ENCODE assay signal across 1 cellular context in the genomic region with DNA sequence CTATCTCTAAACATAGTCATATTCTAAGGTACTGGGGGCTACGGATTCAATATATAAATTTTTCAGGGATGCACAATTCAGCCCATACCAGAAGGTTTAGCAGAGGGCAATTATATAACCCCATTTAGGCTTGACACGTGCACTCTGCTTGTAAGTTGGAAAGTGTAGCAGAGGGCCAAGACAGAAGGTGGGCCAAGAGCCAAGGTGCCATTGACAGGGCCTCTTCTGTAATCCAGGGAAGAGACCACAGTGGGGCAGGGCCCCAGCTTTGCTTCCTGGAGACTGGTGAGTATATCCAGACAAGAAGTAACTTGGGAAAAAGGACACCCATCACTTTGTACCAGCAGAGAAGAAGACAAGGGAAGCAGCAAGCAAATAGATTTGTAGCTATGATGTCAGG.
TF ChIP-seq lines count a peak whose summit lies in the region.

No MANE protein-coding gene starts in this region.

TF ChIP-seq in IMR-90, 13 proteins besides CTCF, POLR2A, EP300 and RAD21:
- TF ChIP-seq CHD1 (IDR thresholded peaks at IDR 0.05; ENCODE audit: low read depth, low read length), result no peak
- TF ChIP-seq CEBPB (IDR thresholded peaks at IDR 0.05; ENCODE audit: low read depth, low read length), result no peak
- no peak for TF ChIP-seq BHLHE40 (IDR thresholded peaks at IDR 0.05; ENCODE audit: low read depth, low read length)
- TF ChIP-seq SMC3 (IDR thresholded peaks at IDR 0.05; ENCODE audit: low read depth, low read length), result no peak
- TF ChIP-seq RCOR1 (IDR thresholded peaks at IDR 0.05; ENCODE audit: insufficient replicate concordance, low read length), result no peak
- TF ChIP-seq MXI1 (IDR thresholded peaks at IDR 0.05; ENCODE audit: borderline replicate concordance, low read depth, low read length), result no peak
- TF ChIP-seq FOS (IDR thresholded peaks at IDR 0.05; ENCODE audit: low read depth, low read length), result no peak
- TF ChIP-seq MAZ (IDR thresholded peaks at IDR 0.05; ENCODE audit: borderline replicate concordance, low read depth, low read length), result no peak
- TF ChIP-seq ELK1 (IDR thresholded peaks at IDR 0.05; ENCODE audit: borderline replicate concordance, low read depth, low read length), result no peak
- no peak for TF ChIP-seq RFX5 (IDR thresholded peaks at IDR 0.05; ENCODE audit: low read depth, low read length)
- no peak for TF ChIP-seq NFE2L2 (IDR thresholded peaks at IDR 0.05; ENCODE audit: low read depth, low read length)
- TF ChIP-seq, protein P1, sequence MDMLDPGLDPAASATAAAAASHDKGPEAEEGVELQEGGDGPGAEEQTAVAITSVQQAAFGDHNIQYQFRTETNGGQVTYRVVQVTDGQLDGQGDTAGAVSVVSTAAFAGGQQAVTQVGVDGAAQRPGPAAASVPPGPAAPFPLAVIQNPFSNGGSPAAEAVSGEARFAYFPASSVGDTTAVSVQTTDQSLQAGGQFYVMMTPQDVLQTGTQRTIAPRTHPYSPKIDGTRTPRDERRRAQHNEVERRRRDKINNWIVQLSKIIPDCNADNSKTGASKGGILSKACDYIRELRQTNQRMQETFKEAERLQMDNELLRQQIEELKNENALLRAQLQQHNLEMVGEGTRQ (IDR thresholded peaks at IDR 0.05; ENCODE audit: low read depth, low read length), result no peak
- no peak for TF ChIP-seq MAFK (IDR thresholded peaks at IDR 0.05; ENCODE audit: low read depth, low read length)
